ENCODE assay signal across 8 cellular contexts in genomic region chr10:7819126-7819470, GRCh38. TPM values are rescaled to one million over a fixed set of nuclear protein-coding genes. Genes with fewer than 3 reads are reported as not detected.
DNase-seq lines count a peak whose midpoint lies in the region; ATAC-seq, FAIRE-seq and TF ChIP-seq lines count a peak whose summit lies in the region.

No MANE protein-coding gene starts in this region.

- no peaks in the 10 kb centered on the region for H3K9me3 Mint-ChIP-seq in activated T-helper 17 cell treated with anti-CD3 and anti-CD28 coated beads, Interleukin-2, amount 50 U/mL, for 72 hours

- peaks cover 17% of the 10 kb centered on the region for H3K79me2 ChIP-seq in neural cell (replicated peaks; ENCODE audit: insufficient read depth, low read length)

- TF ChIP-seq CTCF in 22Rv1 (IDR thresholded peaks at IDR 0.05) (peak; percentile 64), GM12864 (IDR thresholded peaks at IDR 0.05; ENCODE audit: low read depth, low read length, missing control alignments) (peak; percentile 21), neural cell (IDR thresholded peaks at IDR 0.05; ENCODE audit: poor library complexity, severe bottlenecking) (peak; percentile 43)

- H3K27me3 ChIP-seq in neural cell (ENCODE audit: insufficient read depth, low read depth, low read length), result no peaks in the 10 kb centered on the region

- no peaks in the 10 kb centered on the region for H4K20me1 ChIP-seq in neural cell (ENCODE audit: insufficient read depth)

- H3K4me3 Mint-ChIP-seq in activated T-helper 17 cell treated with anti-CD3 and anti-CD28 coated beads, Interleukin-2, amount 50 U/mL, for 72 hours, result peak overlapping the region; percentile 98

- FAIRE-seq in H54 (lab: Jason Lieb, UNC), result no peak

- peak; percentile 39 for ATAC-seq in HG02642 (IDR thresholded peaks at IDR 0.05; ENCODE audit: poor library complexity, unreplicated experiment)
- peak; percentile 35 for ATAC-seq in activated T-helper 17 cell treated with anti-CD3 and anti-CD28 coated beads, Interleukin-2, amount 50 U/mL, for 72 hours (replicated peaks)

- H3K36me3 Mint-ChIP-seq in activated T-helper 17 cell treated with anti-CD3 and anti-CD28 coated beads, Interleukin-2, amount 50 U/mL, for 72 hours (ENCODE audit: low read depth), result peaks cover 32% of the 10 kb centered on the region

- peak overlapping the region; percentile 82 for H3K4me3 ChIP-seq in GM12864 (ENCODE audit: low read depth, low read length)
- peak overlapping the region; percentile 99 for H3K4me3 ChIP-seq in neural cell (ENCODE audit: low read length)

- peak; percentile 38 for TF ChIP-seq RAD21 in neural cell (conservative IDR thresholded peaks at IDR 0.05)

- peaks cover 22% of the 10 kb centered on the region for H3K4me1 Mint-ChIP-seq in activated T-helper 17 cell treated with anti-CD3 and anti-CD28 coated beads, Interleukin-2, amount 50 U/mL, for 72 hours

- H3K27me3 Mint-ChIP-seq in activated T-helper 17 cell treated with anti-CD3 and anti-CD28 coated beads, Interleukin-2, amount 50 U/mL, for 72 hours, result peaks cover 5% of the 10 kb centered on the region

- TF ChIP-seq POLR2A in H54 (IDR thresholded peaks at IDR 0.05; ENCODE audit: low read depth, low read length), result no peak

- DNase-seq in GM12864 (ENCODE audit: low read depth) (no peak), NCI-H146 (lab: John Stamatoyannopoulos, UW) (peak; percentile 54), foreskin melanocyte (peak; percentile 30), H54 (ENCODE audit: insufficient read length, low spot score) (no peak)

- H3F3A ChIP-seq in neural cell (ENCODE audit: insufficient read depth, low read length, poor library complexity, severe bottlenecking), result no peaks in the 10 kb centered on the region

- no peaks in the 10 kb centered on the region for H3K9me3 ChIP-seq in neural cell (ENCODE audit: low read length)

- peak overlapping the region; percentile 82 for H3K9ac ChIP-seq in neural cell (ENCODE audit: low read length)

- peak overlapping the region; percentile 96 for H3K27ac Mint-ChIP-seq in activated T-helper 17 cell treated with anti-CD3 and anti-CD28 coated beads, Interleukin-2, amount 50 U/mL, for 72 hours

- H3K27ac ChIP-seq in 22Rv1, result peak overlapping the region; percentile 48; the same call in 1 of the 2 replicates
- peak overlapping the region; percentile 82 for H3K27ac ChIP-seq in neural cell (ENCODE audit: low read length)

- TF ChIP-seq EP300 in neural cell (conservative IDR thresholded peaks at IDR 0.05; ENCODE audit: poor library complexity, severe bottlenecking), result no peak

- H2AFZ ChIP-seq in neural cell (ENCODE audit: low read depth, low read length), result peak overlapping the region; percentile 92

- H3K9me2 ChIP-seq in neural cell (ENCODE audit: insufficient read depth, low read length), result no peaks in the 10 kb centered on the region

- H3K4me2 ChIP-seq in neural cell (ENCODE audit: low read length), result peak overlapping the region; percentile 61

- H3K36me3 ChIP-seq in neural cell (ENCODE audit: insufficient read depth, low read length), result no peaks in the 10 kb centered on the region

TF ChIP-seq in neural cell, 6 proteins besides CTCF, POLR2A, EP300 and RAD21:
- TF ChIP-seq REST (IDR thresholded peaks at IDR 0.05; ENCODE audit: borderline replicate concordance), result no peak
- TF ChIP-seq EZH2 (IDR thresholded peaks at IDR 0.05; ENCODE audit: borderline replicate concordance, insufficient read depth, low read length, poor library complexity, severe bottlenecking), result no peak
- TF ChIP-seq TAF1 (IDR thresholded peaks at IDR 0.05; ENCODE audit: low read depth), result no peak
- TF ChIP-seq SMC3 (conservative IDR thresholded peaks at IDR 0.05; ENCODE audit: poor library complexity), result peak; percentile 37

RNA-seq across cellular contexts. Expression of gene TAF3, which starts 0.8 kb away (rescaled TPM):
- 10 to 100 TPM in 1 of 2 donors, 1 to 10 TPM in 1; 9.7 to 14.0 TPM for total RNA-seq in activated T-helper 17 cell treated with anti-CD3 and anti-CD28 coated beads, Interleukin-2, amount 50 U/mL, for 72 hours
- polyA plus RNA-seq in neural cell, result 1.4 and 2.0 TPM in 2 replicates
- polyA minus RNA-seq in neural cell, result 6.3 and 6.7 TPM in 2 replicates

RNA-seq across cellular contexts. Expression of gene ATP5F1C, which starts 31.1 kb away (rescaled TPM):
- 100 to 1,000 TPM; 181 to 328 TPM for total RNA-seq in activated T-helper 17 cell treated with anti-CD3 and anti-CD28 coated beads, Interleukin-2, amount 50 U/mL, for 72 hours
- 461 and 497 TPM in 2 replicates for polyA plus RNA-seq in neural cell
- polyA minus RNA-seq in neural cell, result 298 and 313 TPM in 2 replicates

RNA-seq across cellular contexts. Expression of gene KIN, which starts 31.3 kb away (rescaled TPM):
- 10 to 100 TPM; 10.5 to 11.0 TPM for total RNA-seq in activated T-helper 17 cell treated with anti-CD3 and anti-CD28 coated beads, Interleukin-2, amount 50 U/mL, for 72 hours
- 22.4 and 24.4 TPM in 2 replicates for polyA plus RNA-seq in neural cell
- polyA minus RNA-seq in neural cell, result 18.3 and 18.6 TPM in 2 replicates

Comparison
In these comparisons a context has a peak if more than half of its experiments do, and no peak if none do; other contexts are left out.
1. DNase-seq: peak in NCI-H146 (single experiment) and foreskin melanocyte (single experiment); none in GM12864 (single experiment) and H54 (single experiment).
2. Peak in every context shown above with its lines, with median percentiles within 50 percentile points of each other: CTCF ChIP-seq.